In the genomic region with DNA sequence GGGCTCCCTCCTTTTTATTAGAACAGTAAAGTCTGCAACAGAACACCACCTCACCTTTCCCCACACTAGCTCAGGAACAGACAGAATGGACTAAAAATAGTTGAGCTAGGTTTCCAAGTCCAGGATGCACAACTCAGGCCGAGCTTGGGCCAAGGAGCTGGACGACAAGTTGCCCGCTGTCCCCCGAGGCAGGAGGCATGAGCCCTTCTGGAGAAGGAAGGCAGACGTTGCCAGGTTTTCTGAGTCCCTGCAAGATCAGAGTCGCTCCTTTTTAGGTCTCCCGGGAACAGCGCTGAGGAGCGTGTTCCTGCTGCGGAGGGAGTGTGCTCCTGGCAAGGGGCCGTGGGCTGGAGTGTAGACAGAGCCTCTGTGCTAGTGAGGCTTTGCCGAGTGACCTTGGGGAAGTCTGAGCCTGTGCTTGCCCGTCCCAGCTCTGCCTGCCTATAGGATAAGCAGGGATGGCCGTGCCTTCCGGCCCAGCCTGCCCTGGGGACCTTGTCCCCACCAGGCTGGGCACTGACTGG, we compare ENCODE assay signal across 14 cellular contexts.
DNase-seq lines count a peak whose midpoint lies in the region; ATAC-seq and TF ChIP-seq lines count a peak whose summit lies in the region.
"Had no signal": no experiment of that assay in that cellular context is flagged by ENCODE, and none has a peak within 500 bp of the region (broad histone marks: within the 10 kb centered on the region; RNA-seq: fewer than 3 reads in every experiment).

No MANE protein-coding gene starts in this region.

- DNase-seq in NCI-H82 treated with DMSO at 0.1 percent for 48 hours (lab: John Stamatoyannopoulos, UW; ENCODE audit: unreplicated experiment): peak; percentile 12
- no peak for DNase-seq in NCI-H82 (lab: John Stamatoyannopoulos, UW)
- DNase-seq in Peyer's patch: peak; percentile 11 to 46 (median 40)
- no peak for DNase-seq in left cardiac atrium
- peak; percentile 24 for DNase-seq in stomach
- no peak for DNase-seq in GM13977 (ENCODE audit: low spot score)
- DNase-seq in epidermal melanocyte (ENCODE audit: insufficient read length, low spot score): no peak
- no peak for DNase-seq in KG1 (lab: John Stamatoyannopoulos, UW)
- DNase-seq: activated CD4-positive, CD25-positive, alpha-beta regulatory T cell treated with anti-CD3 and anti-CD28 coated beads, Interleukin-2, amount 50 U/mL, for 72 hours; activated gamma-delta T cell treated with Interleukin-2 at 50 U/mL for 16 hours had no signal

- no peak for TF ChIP-seq EP300 in stomach (IDR thresholded peaks at IDR 0.05)

- H3K27me3 ChIP-seq in Peyer's patch: no peaks in the 10 kb centered on the region
- H3K27me3 ChIP-seq in stomach: no peaks in the 10 kb centered on the region
- H3K27me3 ChIP-seq: BLaER1, pancreas had no signal

- WGBS in stomach, 5 donors: 79 to 91% (median 83%) methylated on average over 13 to 15 of the region's 15 CpGs

- H3K27ac ChIP-seq in Peyer's patch (no peak overlapping the region), stomach (no peak overlapping the region)
- H3K27ac ChIP-seq: BLaER1, epithelial cell of prostate, pancreas had no signal

- intact Hi-C loops in left cardiac atrium (cut with DNase I): no loop called here
- intact Hi-C loops in stomach (cut with DNase I; ENCODE audit: low total_unique reads): loop anchor here (10.0 kb wide), 1 partner anchor 281 kb away; no protein-coding TSS in a partner anchor

- peak; percentile 24 to 29 for ATAC-seq in left cardiac atrium
- ATAC-seq: stimulated activated naive CD8-positive, alpha-beta T cell treated with anti-CD3 and anti-CD28 coated beads, Interleukin-15, Interleukin-2, amounts not matched to agents 100 U/mL and 50 U/mL, for 24 hours had no signal

- H3K4me1 ChIP-seq in Peyer's patch (peaks cover 0 to 20% (median 0%) of the 10 kb centered on the region in 4 donors), stomach (peaks cover 0 to 17% (median 9%) of the 10 kb centered on the region in 4 donors)
- H3K4me1 ChIP-seq: pancreas had no signal

- TF ChIP-seq POLR2A in Peyer's patch (IDR thresholded peaks at IDR 0.05): no peak
- TF ChIP-seq POLR2A in stomach (IDR thresholded peaks at IDR 0.05): no peak

- in situ Hi-C loops in GM13977 (cut with MboI; ENCODE audit: low pct_unique_long_range_greater_than_20kb, low sequenced_read_pairs, unreplicated experiment): loop anchor here (25.0 kb wide), 1 partner anchor 143 kb away; no protein-coding TSS in a partner anchor

- H3K4me3 ChIP-seq in Peyer's patch: no peak overlapping the region
- H3K4me3 ChIP-seq in stomach: no peak overlapping the region
- H3K4me3 ChIP-seq: BLaER1, pancreas had no signal

- H3K36me3 ChIP-seq in Peyer's patch (peaks cover 0 to 23% (median 0%) of the 10 kb centered on the region in 3 donors), stomach (peaks cover 0 to 12% (median 4%) of the 10 kb centered on the region in 4 donors)

- H3K9me3 ChIP-seq in Peyer's patch (no peaks in the 10 kb centered on the region), stomach (no peaks in the 10 kb centered on the region)
- H3K9me3 ChIP-seq: BLaER1, pancreas had no signal

- TF ChIP-seq CTCF in Peyer's patch (IDR thresholded peaks at IDR 0.05) (no peak), stomach (IDR thresholded peaks at IDR 0.05) (no peak), GM13977 (IDR thresholded peaks at IDR 0.05; ENCODE audit: extremely low read depth, insufficient read depth, missing control alignments) (no peak)

Comparison
In these comparisons a context has a peak if more than half of its experiments do, and no peak if none do; other contexts are left out.
1. DNase-seq: peak in NCI-H82 treated with DMSO at 0.1 percent for 48 hours (single experiment), Peyer's patch (3 of 3) and stomach (single experiment); none in NCI-H82 (single experiment), left cardiac atrium (single experiment), GM13977 (single experiment), epidermal melanocyte (single experiment) and KG1 (single experiment).